In genomic region chr20:7346562-7346961, GRCh38 we compare ENCODE assay signal across 29 cellular contexts.
DNase-seq lines count a peak whose midpoint lies in the region; ATAC-seq, FAIRE-seq and TF ChIP-seq lines count a peak whose summit lies in the region.
"Had no signal": no experiment of that assay in that cellular context is flagged by ENCODE, and none has a peak within 500 bp of the region (broad histone marks: within the 10 kb centered on the region; RNA-seq: fewer than 3 reads in every experiment).

No MANE protein-coding gene starts in this region.

- no peaks in the 10 kb centered on the region for H3K36me3 ChIP-seq in HepG2 (replicated peaks in 1 of 2; ENCODE audit: control insufficient read depth in 1 of 2, insufficient read depth in 2 of 2, low read length in 2 of 2)
- no peaks in the 10 kb centered on the region for H3K36me3 ChIP-seq in right lobe of liver
- H3K36me3 ChIP-seq: HAP-1, ovary had no signal

- H4K20me1 ChIP-seq in HepG2 (ENCODE audit: insufficient read depth, low read length) = no peaks in the 10 kb centered on the region

- H3K9ac ChIP-seq in HepG2 (ENCODE audit: insufficient read depth, low read depth, low read length) = no peak overlapping the region

- TF ChIP-seq POLR2A in HepG2 (IDR thresholded peaks at IDR 0.05; ENCODE audit: insufficient read depth in 1 of 2, low read depth in 2 of 2, low read length in 2 of 2) (no peak), right lobe of liver (IDR thresholded peaks at IDR 0.05) (no peak), erythroblast (IDR thresholded peaks at IDR 0.05; ENCODE audit: low read length) (no peak)

- no peak overlapping the region for H2AFZ ChIP-seq in HepG2 (ENCODE audit: low read length)
- H2AFZ ChIP-seq: PC-9 had no signal

- POLR2A ChIA-PET in HepG2 (lab: Yijun Ruan, JAX) (no interaction called here), RWPE1 (lab: Yijun Ruan, JAX; ENCODE audit: low non-redundant PET) (no interaction called here)

- no peak for TF ChIP-seq EP300 in HepG2 (IDR thresholded peaks at IDR 0.05; ENCODE audit: low read depth in 2 of 2, low read length in 2 of 2)
- no peak for TF ChIP-seq EP300 in HepG2 (CRISPR knock-in tag; IDR thresholded peaks at IDR 0.05; ENCODE audit: borderline replicate concordance)

- no peaks in the 10 kb centered on the region for H3K79me2 ChIP-seq in HepG2 (ENCODE audit: insufficient read depth, low read length)

- no peak for ATAC-seq in HepG2
- ATAC-seq in right lobe of liver = no peak
- no peak for ATAC-seq in GM19397 (IDR thresholded peaks at IDR 0.05; ENCODE audit: unreplicated experiment)
- ATAC-seq in GM19463 (IDR thresholded peaks at IDR 0.05; ENCODE audit: unreplicated experiment) = no peak
- ATAC-seq: A549; left lobe of liver; stimulated activated naive CD8-positive, alpha-beta T cell treated with anti-CD3 and anti-CD28 coated beads, Interleukin-15, Interleukin-2, amounts not matched to agents 100 U/mL and 50 U/mL, for 24 hours had no signal

- WGBS in HepG2 (ENCODE audit: low lambda C conversion rate) = 58% methylated on average over 1 of the region's 1 CpG
- WGBS in right lobe of liver (ENCODE audit: insufficient coverage, low coverage, low lambda C conversion rate, missing lambda C conversion rate) = 83% methylated on average over 1 of the region's 1 CpG

- no peak for TF ChIP-seq RAD21 in HepG2 (CRISPR knock-in tag; IDR thresholded peaks at IDR 0.05)

- DNase-seq in HepG2 (ENCODE audit: low spot score) (no peak), right lobe of liver (no peak), RWPE1 (ENCODE audit: low spot score) (peak; percentile 87), fibroblast of mammary gland (ENCODE audit: low read depth) (peak; percentile 5), epidermal melanocyte (ENCODE audit: insufficient read length, low spot score) (no peak), erythroblast (lab: John Stamatoyannopoulos, UW) (no peak)
- DNase-seq: activated CD4-positive, alpha-beta memory T cell treated with anti-CD3 and anti-CD28 coated beads, Interleukin-2, amount 10 ng/mL, durations not matched to agents 7 days and 5 days; activated CD8-positive, alpha-beta memory T cell treated with anti-CD3 and anti-CD28 coated beads, Interleukin-2, amount 50 U/mL, for 4 hours; activated naive CD4-positive, alpha-beta T cell treated with Interleukin-2 at 50 U/mL for 16 hours; Calu3; glutamatergic neuron; mesenchymal stem cell; NCI-H1105; NCI-H187; NCI-H2171 treated with DMSO at 0.1 percent for 48 hours; NCI-H510A treated with DMSO at 0.1 percent for 48 hours; NK-92 treated with Interleukin-12 subunit alpha and Interleukin-12 subunit beta, amount 100 ng/mL, for 24 hours; ovary; PC-9; retina; SIG-M5; stimulated activated CD4-positive, alpha-beta T cell treated with anti-CD3 and anti-CD28 coated beads, Interleukin-1b, Interleukin-23, amount 100 ng/mL, for 48 hours; stimulated activated naive CD8-positive, alpha-beta T cell treated with anti-CD3 and anti-CD28 coated beads, Interleukin-15, Interleukin-2, amounts not matched to agents 100 U/mL and 50 U/mL, for 24 hours had no signal

- no peak overlapping the region for H3K4me3 ChIP-seq in HepG2 (replicated peaks in 1 of 3; ENCODE audit: insufficient read depth in 1 of 3, low read depth in 2 of 3, low read length in 3 of 3)
- H3K4me3 ChIP-seq in right lobe of liver = no peak overlapping the region
- no peak overlapping the region for H3K4me3 ChIP-seq in fibroblast of mammary gland (ENCODE audit: control insufficient read depth, low read depth, low read length)
- H3K4me3 ChIP-seq: A549, HAP-1, ovary, PC-9 had no signal

- TF ChIP-seq CTCF in HepG2 (CRISPR knock-in tag; IDR thresholded peaks at IDR 0.05) = no peak
- TF ChIP-seq CTCF in right lobe of liver (IDR thresholded peaks at IDR 0.05) = no peak
- TF ChIP-seq CTCF in RWPE1 (conservative IDR thresholded peaks at IDR 0.05; ENCODE audit: low read depth) = no peak
- no peak for TF ChIP-seq CTCF in fibroblast of mammary gland (conservative IDR thresholded peaks at IDR 0.05; ENCODE audit: control insufficient read depth, insufficient read depth, low read depth, low read length)

- H3K4me2 ChIP-seq in HepG2 (ENCODE audit: low read depth, low read length) = no peak overlapping the region
- H3K4me2 ChIP-seq: A549, PC-9 had no signal

- intact Hi-C loops in HepG2 (cut with micrococcal nuclease; ENCODE audit: unreplicated experiment) = no loop called here
- intact Hi-C loops in right lobe of liver (cut with DNase I) = no loop called here

- H3K4me1 ChIP-seq in HepG2 (ENCODE audit: insufficient read depth, low read length) = no peaks in the 10 kb centered on the region
- no peaks in the 10 kb centered on the region for H3K4me1 ChIP-seq in right lobe of liver
- H3K4me1 ChIP-seq: A549, HAP-1 had no signal

- BruUV-seq in HepG2 (replicated peaks; lab: Mats Ljungman, UMichigan) = no TSS peak

- peaks cover 27% of the 10 kb centered on the region; the same call in 1 of the 2 replicates for H3K9me3 ChIP-seq in HepG2 (ENCODE audit: low read length)
- no peaks in the 10 kb centered on the region for H3K9me3 ChIP-seq in right lobe of liver
- H3K9me3 ChIP-seq: A549, HAP-1, ovary had no signal

- CTCF ChIA-PET in HepG2 (lab: Yijun Ruan, JAX; ENCODE audit: low intra/inter-chr PET ratio, low total read pairs) (no interaction called here), RWPE1 (lab: Yijun Ruan, JAX) (interaction anchor here (1.1 kb wide), 1 partner anchor 60 kb away, joined by 3 read pairs; no protein-coding TSS in a partner anchor)

- FAIRE-seq in HepG2 (lab: Jason Lieb, UNC) = no peak
- FAIRE-seq: GM18507 had no signal

- H3K27ac ChIP-seq in HepG2 (ENCODE audit: extremely low read length, insufficient read depth, low read length) = no peak overlapping the region
- no peak overlapping the region for H3K27ac ChIP-seq in right lobe of liver
- no peak overlapping the region for H3K27ac ChIP-seq in RWPE1
- H3K27ac ChIP-seq: A549, ovary, PC-9 had no signal

- in situ Hi-C loops in HepG2 (cut with HindIII; ENCODE audit: extremely low pct_ligation_motif_present, low pct_unique_long_range_greater_than_20kb) = no loop called here

- H3K27me3 ChIP-seq in HepG2 (ENCODE audit: control insufficient read depth in 1 of 2, insufficient read depth in 2 of 2, low read length in 2 of 2) (no peaks in the 10 kb centered on the region), right lobe of liver (no peaks in the 10 kb centered on the region)
- H3K27me3 ChIP-seq: ovary had no signal

TF ChIP-seq in HepG2, 621 proteins besides CTCF, POLR2A, EP300 and RAD21:
- TF ChIP-seq FOXM1 (CRISPR knock-in tag; IDR thresholded peaks at IDR 0.05) = no peak
- peak; percentile 31; the same call in 1 of the 2 replicates for TF ChIP-seq CEBPB (IDR thresholded peaks at IDR 0.05; ENCODE audit: borderline replicate concordance, low read depth, low read length)

Comparison
In these comparisons a context has a peak if more than half of its experiments do, and no peak if none do; other contexts are left out.
1. DNase-seq: peak in RWPE1 (single experiment) and fibroblast of mammary gland (single experiment); none in HepG2 (single experiment), right lobe of liver (0 of 3), epidermal melanocyte (single experiment) and erythroblast (0 of 2).